ENCODE assay signal across 10 cellular contexts in the genomic region with DNA sequence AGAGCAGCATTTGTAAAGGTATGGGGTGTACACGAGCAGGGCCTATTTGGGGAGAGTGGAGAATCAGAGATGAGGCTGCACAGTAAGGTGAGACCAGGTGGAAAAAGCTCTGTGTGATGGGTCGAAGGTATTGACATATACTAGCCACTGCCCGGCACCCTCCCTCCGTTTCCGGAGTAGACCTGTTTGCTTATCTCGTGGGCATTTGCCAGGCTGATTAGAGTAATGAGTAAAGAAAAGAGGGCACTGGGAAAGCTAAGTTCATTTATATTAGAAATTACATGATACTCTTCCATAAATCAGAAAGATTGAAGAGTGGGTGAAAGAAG. TPM values are rescaled to one million over a fixed set of nuclear protein-coding genes. Genes with fewer than 3 reads are reported as not detected.
DNase-seq lines count a peak whose midpoint lies in the region; TF ChIP-seq lines count a peak whose summit lies in the region.
"Had no signal": no experiment of that assay in that cellular context is flagged by ENCODE, and none has a peak within 500 bp of the region (broad histone marks: within the 10 kb centered on the region; RNA-seq: fewer than 3 reads in every experiment).

No MANE protein-coding gene starts in this region.

- H3K4me3 ChIP-seq in BLaER1: no peak overlapping the region
- peak overlapping the region; percentile 77 for H3K4me3 ChIP-seq in PC-9
- no peak overlapping the region for H3K4me3 ChIP-seq in parathyroid adenoma (ENCODE audit: low read depth, low read length)

- H3K4me1 ChIP-seq in BLaER1 (peaks cover 36% of the 10 kb centered on the region), PC-9 (replicated peaks; ENCODE audit: insufficient read depth) (peaks cover 30% of the 10 kb centered on the region), parathyroid adenoma (no peaks in the 10 kb centered on the region)

- H3K79me2 ChIP-seq in PC-9 (ENCODE audit: low read depth): peaks cover 66% of the 10 kb centered on the region
- no peaks in the 10 kb centered on the region for H3K79me2 ChIP-seq in parathyroid adenoma

- no TSS peak for BruUV-seq in PC-9 (replicated peaks; lab: Mats Ljungman, UMichigan)

- H2AFZ ChIP-seq in PC-9 (peak overlapping the region; percentile 81), parathyroid adenoma (no peak overlapping the region)

- intact Hi-C loops in PC-9 (cut with micrococcal nuclease; ENCODE audit: unreplicated experiment): no loop called here

- TF ChIP-seq CTCF in PC-9 (conservative IDR thresholded peaks at IDR 0.05) (no peak), parathyroid adenoma (IDR thresholded peaks at IDR 0.05) (no peak)

- H3F3A ChIP-seq in PC-9 (ENCODE audit: insufficient read depth, low read depth): peaks cover 33% of the 10 kb centered on the region

- H3K27me3 ChIP-seq in BLaER1 (no peaks in the 10 kb centered on the region), PC-9 (ENCODE audit: insufficient read depth, low read depth) (no peaks in the 10 kb centered on the region), parathyroid adenoma (ENCODE audit: control insufficient read depth, insufficient read depth, low read length) (no peaks in the 10 kb centered on the region)

- no peaks in the 10 kb centered on the region for H3K9me3 ChIP-seq in BLaER1
- H3K9me3 ChIP-seq in PC-9 (ENCODE audit: insufficient read depth, low read depth): no peaks in the 10 kb centered on the region
- no peaks in the 10 kb centered on the region for H3K9me3 ChIP-seq in parathyroid adenoma (ENCODE audit: control insufficient read depth, low read length)

- H3K4me2 ChIP-seq in BLaER1: peak overlapping the region; percentile 57
- peak overlapping the region; percentile 98 for H3K4me2 ChIP-seq in PC-9
- no peak overlapping the region for H3K4me2 ChIP-seq in parathyroid adenoma (ENCODE audit: low read length)

- POLR2A ChIA-PET in PC-9 (lab: Charles Lee; ENCODE audit: unreplicated experiment): interaction anchor here (0.5 to 1.3 kb wide), 3 partner anchors 10 to 108 kb away, joined by 3 to 6 read pairs (median 3); no protein-coding TSS in a partner anchor

- H3K36me3 ChIP-seq in BLaER1 (no peaks in the 10 kb centered on the region), PC-9 (ENCODE audit: low read depth) (peaks cover 7% of the 10 kb centered on the region; the same call in 1 of the 2 replicates), parathyroid adenoma (ENCODE audit: control insufficient read depth, insufficient read depth, low read length) (no peaks in the 10 kb centered on the region)

- no peak overlapping the region for H3K9ac ChIP-seq in BLaER1
- H3K9ac ChIP-seq in parathyroid adenoma: no peak overlapping the region

- H4K20me1 ChIP-seq in BLaER1 (no peaks in the 10 kb centered on the region), PC-9 (ENCODE audit: insufficient read depth) (no peaks in the 10 kb centered on the region)

- peak overlapping the region; percentile 45 for H3K27ac ChIP-seq in BLaER1
- H3K27ac ChIP-seq in PC-9: peak overlapping the region; percentile 94
- peak overlapping the region; percentile 97 for H3K27ac ChIP-seq in epithelial cell of prostate
- H3K27ac ChIP-seq in parathyroid adenoma: peak overlapping the region; percentile 72

- no peaks in the 10 kb centered on the region for H3K9me2 ChIP-seq in PC-9 (ENCODE audit: insufficient read depth)

- CTCF ChIA-PET in PC-9 (lab: Charles Lee): interaction anchor here (0.6 kb wide), 2 partner anchors 20 to 109 kb away, joined by 3 to 8 read pairs; no protein-coding TSS in a partner anchor

- DNase-seq in PC-9: no peak
- no peak for DNase-seq in epithelial cell of prostate (ENCODE audit: low read depth, low spot score)
- DNase-seq in DMS 273 (lab: John Stamatoyannopoulos, UW; ENCODE audit: unreplicated experiment): no peak
- no peak for DNase-seq in HuH-7 (ENCODE audit: low spot score)
- DNase-seq in activated gamma-delta T cell (lab: John Stamatoyannopoulos, UW): no peak
- no peak for DNase-seq in DMS53 treated with DMSO at 0.1 percent for 48 hours (lab: John Stamatoyannopoulos, UW; ENCODE audit: unreplicated experiment)
- DNase-seq: activated CD8-positive, alpha-beta memory T cell treated with anti-CD3 and anti-CD28 coated beads, Interleukin-2, amount 50 U/mL, for 48 hours; NCI-H2081 treated with DMSO at 0.1 percent for 48 hours had no signal

RNA-seq across cellular contexts. Expression of a gene that starts 46.2 kb away (rescaled TPM):
- 53.1 and 56.1 TPM in 2 replicates for total RNA-seq in PC-9 (2021)

Comparison
In these comparisons a context has a peak if more than half of its experiments do, and no peak if none do; other contexts are left out.
1. H3K27ac ChIP-seq: peak in every context shown above with its lines; median percentile 97 in epithelial cell of prostate; 94 in PC-9; 72 in parathyroid adenoma; 45 in BLaER1.